8 cellular contexts compared by ENCODE assay signal in genomic region chr18:74951165-74951760, GRCh38.
DNase-seq lines count a peak whose midpoint lies in the region; ATAC-seq and TF ChIP-seq lines count a peak whose summit lies in the region.

No MANE protein-coding gene starts in this region.

- H2AFZ ChIP-seq in mesenchymal stem cell (ENCODE audit: low read depth, low read length), result no peak overlapping the region

- H3K27me3 ChIP-seq in body of pancreas, result no peaks in the 10 kb centered on the region
- H3K27me3 ChIP-seq in mesenchymal stem cell (ENCODE audit: control insufficient read depth in 1 of 2, insufficient read depth in 1 of 2, low read length in 2 of 2), result no peaks in the 10 kb centered on the region
- no peaks in the 10 kb centered on the region for H3K27me3 ChIP-seq in WERI-Rb-1 (ENCODE audit: insufficient read depth, low read depth, severe bottlenecking)

- peaks cover 8% of the 10 kb centered on the region for H3K79me1 ChIP-seq in mesenchymal stem cell (replicated peaks; ENCODE audit: low read length, poor library complexity, severe bottlenecking)

- H3K36me3 ChIP-seq in body of pancreas (replicated peaks in 1 of 2; ENCODE audit: insufficient read depth in 1 of 2, low read depth in 2 of 2), result no peaks in the 10 kb centered on the region
- no peaks in the 10 kb centered on the region for H3K36me3 ChIP-seq in mesenchymal stem cell (ENCODE audit: control insufficient read depth in 1 of 2, insufficient read depth in 2 of 2, low read depth in 1 of 2, low read length in 2 of 2)
- H3K36me3 ChIP-seq in WERI-Rb-1, result no peaks in the 10 kb centered on the region

- peak overlapping the region; percentile 79 for H3K27ac Mint-ChIP-seq in activated CD4-positive, alpha-beta T cell treated with anti-CD3 and anti-CD28 coated beads for 36 hours

- H3K36me3 Mint-ChIP-seq in activated CD4-positive, alpha-beta T cell treated with anti-CD3 and anti-CD28 coated beads for 36 hours (ENCODE audit: low read depth), result no peaks in the 10 kb centered on the region

- peak; percentile 32 for DNase-seq in activated CD4-positive, alpha-beta T cell treated with anti-CD3 and anti-CD28 coated beads for 36 hours
- DNase-seq in activated CD4-positive, alpha-beta T cell treated with anti-CD3 and anti-CD28 coated beads, Interleukin-2, amount 50 U/mL, for 48 hours, result no peak
- peak; percentile 63 to 83 (median 79) for DNase-seq in body of pancreas
- DNase-seq in mesenchymal stem cell, result peak; percentile 89
- DNase-seq in WERI-Rb-1, result no peak
- no peak for DNase-seq in GM19238 (ENCODE audit: insufficient read length, low spot score)

- H2BK5ac ChIP-seq in mesenchymal stem cell (ENCODE audit: low read depth, low read length, poor library complexity, severe bottlenecking), result no peak overlapping the region

- H3K4me1 Mint-ChIP-seq in activated CD4-positive, alpha-beta T cell treated with anti-CD3 and anti-CD28 coated beads for 36 hours, result peaks cover 24% of the 10 kb centered on the region

- no peaks in the 10 kb centered on the region for H3K9me3 Mint-ChIP-seq in activated CD4-positive, alpha-beta T cell treated with anti-CD3 and anti-CD28 coated beads for 36 hours (ENCODE audit: low read depth)

- H3K4me3 Mint-ChIP-seq in activated CD4-positive, alpha-beta T cell treated with anti-CD3 and anti-CD28 coated beads for 36 hours, result peak overlapping the region; percentile 40

- peaks cover 20% of the 10 kb centered on the region for H3K4me1 ChIP-seq in body of pancreas
- peaks cover 7% of the 10 kb centered on the region for H3K4me1 ChIP-seq in mesenchymal stem cell (ENCODE audit: control insufficient read depth, insufficient read depth, low read depth, low read length)

- no peak for TF ChIP-seq POLR2A in body of pancreas (IDR thresholded peaks at IDR 0.05)

- CTCF ChIA-PET in activated CD4-positive, alpha-beta T cell treated with anti-CD3 and anti-CD28 coated beads for 36 hours (lab: Charles Lee), result no interaction called here

- H2BK15ac ChIP-seq in mesenchymal stem cell (ENCODE audit: low read depth, poor library complexity, severe bottlenecking), result no peak overlapping the region

- TF ChIP-seq CTCF in body of pancreas (IDR thresholded peaks at IDR 0.05) (no peak), WERI-Rb-1 (IDR thresholded peaks at IDR 0.05; ENCODE audit: low read depth, low read length) (no peak)

- no peak overlapping the region for H4K8ac ChIP-seq in mesenchymal stem cell (ENCODE audit: low read length)

- no peak overlapping the region for H2BK120ac ChIP-seq in mesenchymal stem cell (ENCODE audit: low read depth, low read length)

- no peak overlapping the region for H3K4ac ChIP-seq in mesenchymal stem cell (ENCODE audit: low read depth in 1 of 2, low read length in 2 of 2)

- H4K91ac ChIP-seq in mesenchymal stem cell (ENCODE audit: low read length), result no peak overlapping the region

- H3K9ac ChIP-seq in mesenchymal stem cell (ENCODE audit: low read length), result peak overlapping the region; percentile 20

- WGBS in body of pancreas, 2 donors, result 19 to 29% methylated on average over 4 of the region's 4 CpGs
- 64% methylated on average over 4 of the region's 4 CpGs for WGBS in mesenchymal stem cell

- H3K27ac ChIP-seq in body of pancreas (peak overlapping the region; percentile 35 to 70 (median 52)), mesenchymal stem cell (ENCODE audit: low read length, poor library complexity, severe bottlenecking) (peak overlapping the region; percentile 6), WERI-Rb-1 (no peak overlapping the region)

- no peaks in the 10 kb centered on the region for H3K9me3 ChIP-seq in body of pancreas
- H3K9me3 ChIP-seq in mesenchymal stem cell (ENCODE audit: control insufficient read depth, low read length), result no peaks in the 10 kb centered on the region
- no peaks in the 10 kb centered on the region for H3K9me3 ChIP-seq in WERI-Rb-1 (ENCODE audit: severe bottlenecking)

- intact Hi-C loops in activated CD4-positive, alpha-beta T cell treated with anti-CD3 and anti-CD28 coated beads for 36 hours (cut with DNase I, micrococcal nuclease), result no loop called here
- intact Hi-C loops in body of pancreas (cut with DNase I), result no loop called here

- POLR2A ChIA-PET in activated CD4-positive, alpha-beta T cell treated with anti-CD3 and anti-CD28 coated beads for 36 hours (lab: Charles Lee), result no interaction called here

- no peaks in the 10 kb centered on the region for H3K27me3 Mint-ChIP-seq in activated CD4-positive, alpha-beta T cell treated with anti-CD3 and anti-CD28 coated beads for 36 hours

- no peak overlapping the region for H2BK12ac ChIP-seq in mesenchymal stem cell (ENCODE audit: low read length in 2 of 2)

- H3K4me2 ChIP-seq in mesenchymal stem cell (ENCODE audit: low read length, poor library complexity, severe bottlenecking), result no peak overlapping the region

- ATAC-seq in activated CD4-positive, alpha-beta T cell treated with anti-CD3 and anti-CD28 coated beads for 36 hours, result peak; percentile 91
- ATAC-seq in HG03342 (IDR thresholded peaks at IDR 0.05; ENCODE audit: unreplicated experiment) (peak; percentile 73), body of pancreas (peak; percentile 94), GM21367 (IDR thresholded peaks at IDR 0.05; ENCODE audit: unreplicated experiment) (no peak)

- H3K14ac ChIP-seq in mesenchymal stem cell (ENCODE audit: low read length in 2 of 2), result no peak overlapping the region

- no peak overlapping the region for H3K18ac ChIP-seq in mesenchymal stem cell (ENCODE audit: low read depth in 1 of 2, low read length in 2 of 2)

- no peak overlapping the region for H3K23ac ChIP-seq in mesenchymal stem cell (ENCODE audit: low read length in 2 of 2)

- H3K4me3 ChIP-seq in body of pancreas, result no peak overlapping the region
- peak overlapping the region in 1 of 2 experiments; percentile 3 for H3K4me3 ChIP-seq in mesenchymal stem cell (ENCODE audit: insufficient read depth in 1 of 2, low read depth in 1 of 2, low read length in 2 of 2)
- H3K4me3 ChIP-seq in WERI-Rb-1 (ENCODE audit: low read depth, low read length), result no peak overlapping the region

- H2AK5ac ChIP-seq in mesenchymal stem cell (ENCODE audit: low read length, severe bottlenecking), result no peak overlapping the region

Comparison
In these comparisons a context has a peak if more than half of its experiments do, and no peak if none do; other contexts are left out.
1. DNase-seq: peak in activated CD4-positive, alpha-beta T cell treated with anti-CD3 and anti-CD28 coated beads for 36 hours (single experiment), body of pancreas (4 of 4) and mesenchymal stem cell (single experiment); none in activated CD4-positive, alpha-beta T cell treated with anti-CD3 and anti-CD28 coated beads, Interleukin-2, amount 50 U/mL, for 48 hours (0 of 2), WERI-Rb-1 (single experiment) and GM19238 (single experiment).